ENCODE assay signal across 8 cellular contexts in genomic region chr9:2228132-2228531, GRCh38.
A peak's percentile ranks its signal among the peaks of the same experiment; 100 is the strongest.
DNase-seq lines count a peak whose midpoint lies in the region; ATAC-seq, FAIRE-seq and TF ChIP-seq lines count a peak whose summit lies in the region.

No MANE protein-coding gene starts in this region.

- H3K4me3 ChIP-seq in adrenal gland (no peak overlapping the region), liver (ENCODE audit: low read depth in 1 of 3, low read length in 3 of 3) (no peak overlapping the region)

- TF ChIP-seq POLR2A in adrenal gland (IDR thresholded peaks at IDR 0.05) = no peak

- TF ChIP-seq CTCF in adrenal gland (IDR thresholded peaks at IDR 0.05) = peak in 2 of 6 experiments; percentile 26 to 30
- TF ChIP-seq CTCF in liver (IDR thresholded peaks at IDR 0.05; ENCODE audit: low read depth, low read length, missing input control) = no peak

- H3K27me3 ChIP-seq in adrenal gland (no peaks in the 10 kb centered on the region), liver (ENCODE audit: control insufficient read depth in 4 of 4, insufficient read depth in 4 of 4, low read length in 3 of 4) (no peaks in the 10 kb centered on the region)

- peak; percentile 10 for DNase-seq in NCI-H2171 (lab: John Stamatoyannopoulos, UW)
- no peak for DNase-seq in NCI-H2171 treated with DMSO at 0.1 percent for 48 hours (lab: John Stamatoyannopoulos, UW)
- DNase-seq in M059J (ENCODE audit: low read depth) = peak; percentile 22
- DNase-seq in adrenal gland = peak in 5 of 7 donors; percentile 16 to 68 (median 26)
- DNase-seq in RCC 7860 (ENCODE audit: low spot score) = no peak
- no peak for DNase-seq in mucosa of gallbladder (ENCODE audit: low spot score)

- H3K36me3 ChIP-seq in adrenal gland (replicated peaks in 1 of 2) = no peaks in the 10 kb centered on the region
- no peaks in the 10 kb centered on the region for H3K36me3 ChIP-seq in liver (ENCODE audit: control insufficient read depth in 4 of 4, insufficient read depth in 3 of 4, low read depth in 1 of 4, low read length in 3 of 4)

- FAIRE-seq in RCC 7860 (lab: Jason Lieb, UNC) = no peak

- H3K9ac ChIP-seq in liver (ENCODE audit: low read depth in 1 of 2, low read length in 2 of 2) = no peak overlapping the region

- peak overlapping the region in 3 of 5 donors; percentile 63 to 77 (median 67) for H3K27ac ChIP-seq in adrenal gland
- H3K27ac ChIP-seq in liver (ENCODE audit: low read depth in 1 of 2, low read length in 2 of 2) = no peak overlapping the region

- 52 to 80% (median 59%) methylated on average over 2 of the region's 2 CpGs for WGBS in adrenal gland, 4 donors
- 53% methylated on average over 2 of the region's 2 CpGs for WGBS in liver

- no peaks in the 10 kb centered on the region for H3K9me3 ChIP-seq in adrenal gland (replicated peaks in 1 of 3)
- no peaks in the 10 kb centered on the region for H3K9me3 ChIP-seq in liver (ENCODE audit: control insufficient read depth in 4 of 4, low read length in 3 of 4)

- peak; percentile 60 to 72 for TF ChIP-seq RAD21 in liver (IDR thresholded peaks at IDR 0.05)

- H3K4me1 ChIP-seq in adrenal gland (replicated peaks in 1 of 2) (peaks cover 0 to 15% of the 10 kb centered on the region in 2 donors), liver (ENCODE audit: control insufficient read depth in 4 of 4, insufficient read depth in 4 of 4, low read length in 3 of 4) (no peaks in the 10 kb centered on the region)

- ATAC-seq in GM21423 (IDR thresholded peaks at IDR 0.05; ENCODE audit: unreplicated experiment) = no peak

- intact Hi-C loops in adrenal gland (cut with DNase I) = no loop called here

TF ChIP-seq in liver, 16 proteins besides CTCF, POLR2A, EP300 and RAD21:
- TF ChIP-seq JUND (IDR thresholded peaks at IDR 0.05) (no peak), TAF1 (conservative IDR thresholded peaks at IDR 0.05) (no peak), HNF4A (conservative IDR thresholded peaks at IDR 0.05) (no peak), EGR1 (IDR thresholded peaks at IDR 0.05; ENCODE audit: low read depth in 2 of 2) (no peak), REST (IDR thresholded peaks at IDR 0.05) (no peak), NR2F2 (IDR thresholded peaks at IDR 0.05) (no peak), ZBTB33 (IDR thresholded peaks at IDR 0.05) (no peak), SP1 (IDR thresholded peaks at IDR 0.05) (no peak), YY1 (IDR thresholded peaks at IDR 0.05) (no peak), RXRA (IDR thresholded peaks at IDR 0.05) (no peak), FOXA1 (IDR thresholded peaks at IDR 0.05) (no peak), HNF4G (IDR thresholded peaks at IDR 0.05) (no peak)
- TF ChIP-seq, protein P1, sequence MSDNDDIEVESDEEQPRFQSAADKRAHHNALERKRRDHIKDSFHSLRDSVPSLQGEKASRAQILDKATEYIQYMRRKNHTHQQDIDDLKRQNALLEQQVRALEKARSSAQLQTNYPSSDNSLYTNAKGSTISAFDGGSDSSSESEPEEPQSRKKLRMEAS (IDR thresholded peaks at IDR 0.05) = no peak
- TF ChIP-seq, protein P2, sequence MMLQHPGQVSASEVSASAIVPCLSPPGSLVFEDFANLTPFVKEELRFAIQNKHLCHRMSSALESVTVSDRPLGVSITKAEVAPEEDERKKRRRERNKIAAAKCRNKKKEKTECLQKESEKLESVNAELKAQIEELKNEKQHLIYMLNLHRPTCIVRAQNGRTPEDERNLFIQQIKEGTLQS (IDR thresholded peaks at IDR 0.05) = no peak
TF ChIP-seq in liver: peak in this region for 0.

Comparison
In these comparisons a context has a peak if more than half of its experiments do, and no peak if none do; other contexts are left out.
1. DNase-seq: peak in NCI-H2171 (single experiment), M059J (single experiment) and adrenal gland (5 of 7); none in NCI-H2171 treated with DMSO at 0.1 percent for 48 hours (single experiment), RCC 7860 (single experiment) and mucosa of gallbladder (single experiment).
2. H3K27ac ChIP-seq: peak in adrenal gland (3 of 5); none in liver (0 of 2).